Comparison of ENCODE assay signal across 8 cellular contexts in genomic region chr6:41028618-41029486, GRCh38. TPM values are rescaled to one million over a fixed set of nuclear protein-coding genes. Genes with fewer than 3 reads are reported as not detected.
DNase-seq lines count a peak whose midpoint lies in the region; ATAC-seq, FAIRE-seq and TF ChIP-seq lines count a peak whose summit lies in the region.

No MANE protein-coding gene starts in this region.

- peak overlapping the region; percentile 85 for H3K27ac Mint-ChIP-seq in activated naive CD8-positive, alpha-beta T cell treated with anti-CD3 and anti-CD28 coated beads, Interleukin-2, amount 10 ng/mL, durations not matched to agents 7 days and 5 days

- peak overlapping the region; percentile 97 for H3K4me3 Mint-ChIP-seq in activated naive CD8-positive, alpha-beta T cell treated with anti-CD3 and anti-CD28 coated beads, Interleukin-2, amount 10 ng/mL, durations not matched to agents 7 days and 5 days

- ATAC-seq in HG03045 (IDR thresholded peaks at IDR 0.05; ENCODE audit: unreplicated experiment): peak; percentile 37
- ATAC-seq in activated naive CD8-positive, alpha-beta T cell treated with anti-CD3 and anti-CD28 coated beads, Interleukin-2, amount 10 ng/mL, durations not matched to agents 7 days and 5 days (ENCODE audit: low read depth): peak; percentile 15

- POLR2A ChIA-PET in activated naive CD8-positive, alpha-beta T cell treated with anti-CD3 and anti-CD28 coated beads, Interleukin-2, amount 10 ng/mL, durations not matched to agents 7 days and 5 days (lab: Charles Lee): interaction anchor here (0.6 to 2.3 kb wide), 8 partner anchors 9 to 282 kb away, joined by 3 to 10 read pairs (median 4); partner anchors contain the start of genes NFYA and OARD1

- H3K4me3 ChIP-seq in kidney (ENCODE audit: low read length in 2 of 2): peak overlapping the region; percentile 51 to 58
- peak overlapping the region; percentile 49 to 59 for H3K4me3 ChIP-seq in tibial artery

- H3K36me3 ChIP-seq in ES-I3 (ENCODE audit: insufficient read depth, low read length): no peaks in the 10 kb centered on the region
- H3K36me3 ChIP-seq in kidney (ENCODE audit: control insufficient read depth in 1 of 2, insufficient read depth in 2 of 2, low read length in 2 of 2): peaks cover 14% of the 10 kb centered on the region in 2 donors
- no peaks in the 10 kb centered on the region for H3K36me3 ChIP-seq in tibial artery

- no peaks in the 10 kb centered on the region for H3K9me3 Mint-ChIP-seq in activated naive CD8-positive, alpha-beta T cell treated with anti-CD3 and anti-CD28 coated beads, Interleukin-2, amount 10 ng/mL, durations not matched to agents 7 days and 5 days

- intact Hi-C loops in kidney (cut with DNase I) (no loop called here), tibial artery (cut with DNase I; ENCODE audit: low total_unique reads) (loop anchor here (5.0 kb wide), 1 partner anchor 38 kb away; no protein-coding TSS in a partner anchor)

- TF ChIP-seq CTCF in kidney (IDR thresholded peaks at IDR 0.05; ENCODE audit: borderline replicate concordance, extremely low read depth, insufficient read depth) (no peak), tibial artery (IDR thresholded peaks at IDR 0.05) (no peak)

- no peaks in the 10 kb centered on the region for H3K27me3 Mint-ChIP-seq in activated naive CD8-positive, alpha-beta T cell treated with anti-CD3 and anti-CD28 coated beads, Interleukin-2, amount 10 ng/mL, durations not matched to agents 7 days and 5 days

- H3K9ac ChIP-seq in ES-I3 (ENCODE audit: low read depth, low read length): peak overlapping the region; percentile 73
- H3K9ac ChIP-seq in kidney (ENCODE audit: low read length in 2 of 2): peak overlapping the region; percentile 66 to 81

- no peaks in the 10 kb centered on the region for H3K36me3 Mint-ChIP-seq in activated naive CD8-positive, alpha-beta T cell treated with anti-CD3 and anti-CD28 coated beads, Interleukin-2, amount 10 ng/mL, durations not matched to agents 7 days and 5 days

- H3K27ac ChIP-seq in kidney (ENCODE audit: low read depth in 2 of 2, low read length in 2 of 2) (peak overlapping the region; percentile 56 to 71), tibial artery (peak overlapping the region; percentile 61 to 65)

- FAIRE-seq in kidney (lab: Jason Lieb, UNC): no peak

- DNase-seq in activated naive CD8-positive, alpha-beta T cell treated with anti-CD3 and anti-CD28 coated beads, Interleukin-2, amount 10 ng/mL, durations not matched to agents 7 days and 5 days: peak; percentile 44
- no peak for DNase-seq in kidney
- no peak for DNase-seq in tibial artery
- no peak for DNase-seq in ureter (ENCODE audit: low spot score)
- no peak for DNase-seq in NCI-H524 treated with DMSO at 0.1 percent for 48 hours (lab: John Stamatoyannopoulos, UW)
- no peak for DNase-seq in NCI-H1048 (lab: John Stamatoyannopoulos, UW)

- H3K9me3 ChIP-seq in ES-I3 (ENCODE audit: control insufficient read depth, insufficient read depth, low read length) (no peaks in the 10 kb centered on the region), kidney (ENCODE audit: control insufficient read depth in 1 of 2, low read length in 2 of 2) (no peaks in the 10 kb centered on the region), tibial artery (no peaks in the 10 kb centered on the region)

- no peaks in the 10 kb centered on the region for H3K27me3 ChIP-seq in tibial artery

- H3K4me1 ChIP-seq in ES-I3 (ENCODE audit: insufficient read depth, low read length) (peaks cover 16% of the 10 kb centered on the region; the same call in 1 of the 2 replicates), kidney (ENCODE audit: control insufficient read depth in 1 of 2, insufficient read depth in 1 of 2, low read depth in 1 of 2, low read length in 2 of 2) (peaks cover 4 to 10% of the 10 kb centered on the region in 2 donors), tibial artery (peaks cover 0 to 16% (median 13%) of the 10 kb centered on the region in 4 donors)

- peaks cover 20% of the 10 kb centered on the region for H3K4me1 Mint-ChIP-seq in activated naive CD8-positive, alpha-beta T cell treated with anti-CD3 and anti-CD28 coated beads, Interleukin-2, amount 10 ng/mL, durations not matched to agents 7 days and 5 days

RNA-seq across cellular contexts. Expression of gene UNC5CL, which starts 10.2 kb away (rescaled TPM):
- total RNA-seq in activated naive CD8-positive, alpha-beta T cell treated with anti-CD3 and anti-CD28 coated beads, Interleukin-2, amount 10 ng/mL, durations not matched to agents 7 days and 5 days: 1 to 10 TPM; 3.0 to 4.2 TPM
- total RNA-seq in kidney (53.7 TPM), ureter (1.6 TPM)
- 41.3 TPM for polyA plus RNA-seq in kidney (ENCODE audit: insufficient read depth, low read depth, low replicate concordance)

RNA-seq across cellular contexts. Expression of gene TSPO2, which starts 13.4 kb away (rescaled TPM):
- total RNA-seq in activated naive CD8-positive, alpha-beta T cell treated with anti-CD3 and anti-CD28 coated beads, Interleukin-2, amount 10 ng/mL, durations not matched to agents 7 days and 5 days: not detected
- total RNA-seq in kidney (0.44 TPM), ureter (not detected)
- polyA plus RNA-seq in kidney (ENCODE audit: insufficient read depth, low read depth, low replicate concordance): 0.88 TPM

RNA-seq across cellular contexts. Expression of gene APOBEC2, which starts 24.1 kb away (rescaled TPM):
- not detected for total RNA-seq in activated naive CD8-positive, alpha-beta T cell treated with anti-CD3 and anti-CD28 coated beads, Interleukin-2, amount 10 ng/mL, durations not matched to agents 7 days and 5 days
- total RNA-seq in kidney (not detected), ureter (0.57 TPM)
- polyA plus RNA-seq in kidney (ENCODE audit: insufficient read depth, low read depth, low replicate concordance): not detected

RNA-seq across cellular contexts. Expression of gene OARD1, which starts 43.3 kb away (rescaled TPM):
- 10 to 100 TPM; 38.9 to 40.8 TPM for total RNA-seq in activated naive CD8-positive, alpha-beta T cell treated with anti-CD3 and anti-CD28 coated beads, Interleukin-2, amount 10 ng/mL, durations not matched to agents 7 days and 5 days
- total RNA-seq in kidney (35.9 TPM), ureter (24.1 TPM)
- 62.6 TPM for polyA plus RNA-seq in kidney (ENCODE audit: insufficient read depth, low read depth, low replicate concordance)

RNA-seq across cellular contexts. Expression of gene NFYA, which starts 43.9 kb away (rescaled TPM):
- 10 to 100 TPM; 44.4 to 47.7 TPM for total RNA-seq in activated naive CD8-positive, alpha-beta T cell treated with anti-CD3 and anti-CD28 coated beads, Interleukin-2, amount 10 ng/mL, durations not matched to agents 7 days and 5 days
- total RNA-seq in kidney: 22.5 TPM
- polyA plus RNA-seq in kidney (ENCODE audit: insufficient read depth, low read depth, low replicate concordance): 6.4 TPM
- 33.2 TPM for total RNA-seq in ureter

Comparison
In these comparisons a context has a peak if more than half of its experiments do, and no peak if none do; other contexts are left out.
1. RNA of gene UNC5CL, which starts 10.2 kb away (total RNA-seq): 53.7 TPM in kidney (single experiment); 3.0 to 4.2 TPM in activated naive CD8-positive, alpha-beta T cell treated with anti-CD3 and anti-CD28 coated beads, Interleukin-2, amount 10 ng/mL, durations not matched to agents 7 days and 5 days and 1.6 TPM in ureter (single experiment); every median in the first group is over 10 times any median in the second.